18 cellular contexts compared by ENCODE assay signal in the genomic region with DNA sequence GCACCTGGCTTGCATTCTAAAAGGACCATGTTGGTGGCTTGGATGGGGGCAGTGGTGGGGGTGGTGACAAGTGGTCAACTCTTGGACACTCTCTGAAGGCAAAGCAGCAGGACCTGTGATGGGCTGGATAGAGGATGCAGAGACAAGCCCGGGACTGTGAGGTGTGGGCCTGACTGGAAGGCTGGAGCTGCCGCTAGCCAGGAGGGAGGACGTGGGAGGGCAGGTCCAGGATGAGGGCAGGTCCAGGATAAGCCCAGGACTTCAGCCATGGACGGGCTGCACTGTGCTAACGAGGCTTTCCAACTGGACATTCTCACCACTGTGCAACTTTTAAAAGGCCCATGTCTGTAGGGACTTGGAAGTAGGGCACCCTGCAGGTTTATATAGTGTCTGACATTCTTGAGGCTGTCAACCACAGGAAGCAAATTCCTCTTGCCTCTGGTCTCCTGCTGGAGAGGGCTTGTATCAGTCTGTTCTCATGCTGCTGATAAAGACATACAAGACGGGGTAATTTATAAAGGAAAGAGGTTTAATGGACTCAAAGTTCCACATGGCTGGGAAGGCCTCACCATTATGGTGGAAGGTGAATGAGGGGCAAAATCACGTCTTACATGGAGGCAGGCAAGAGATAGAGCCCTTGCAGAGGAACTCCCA. TPM values are rescaled to one million over a fixed set of nuclear protein-coding genes. Genes with fewer than 3 reads are reported as not detected.
A peak's percentile ranks its signal among the peaks of the same experiment; 100 is the strongest.
DNase-seq lines count a peak whose midpoint lies in the region; ATAC-seq and TF ChIP-seq lines count a peak whose summit lies in the region.
"Had no signal": no experiment of that assay in that cellular context is flagged by ENCODE, and none has a peak within 500 bp of the region (broad histone marks: within the 10 kb centered on the region; RNA-seq: fewer than 3 reads in every experiment).

No MANE protein-coding gene starts in this region.

- H3K4me3 ChIP-seq in H7 (ENCODE audit: insufficient read depth, low read depth, low read length) (no peak overlapping the region), PC-3 (ENCODE audit: low read length) (no peak overlapping the region), fibroblast of the aortic adventitia (ENCODE audit: low read depth, low read length) (no peak overlapping the region), osteoblast (ENCODE audit: insufficient read depth, low read length) (no peak overlapping the region)
- H3K4me3 ChIP-seq: transverse colon had no signal

- H3F3A ChIP-seq in PC-3 (ENCODE audit: low read length, unreplicated experiment): no peaks in the 10 kb centered on the region

- H3K79me2 ChIP-seq in PC-3 (ENCODE audit: low read length): no peaks in the 10 kb centered on the region
- no peaks in the 10 kb centered on the region for H3K79me2 ChIP-seq in osteoblast (ENCODE audit: insufficient read depth, low read length)
- H3K79me2 ChIP-seq: parathyroid adenoma had no signal

- H3K4me1 ChIP-seq in PC-3 (ENCODE audit: insufficient read depth, low read length) (no peaks in the 10 kb centered on the region), osteoblast (ENCODE audit: insufficient read depth, low read length) (no peaks in the 10 kb centered on the region)
- H3K4me1 ChIP-seq: parathyroid adenoma, transverse colon had no signal

- H3K36me3 ChIP-seq in H7 (replicated peaks; ENCODE audit: control insufficient read depth, insufficient read depth, low read length): peaks cover 4% of the 10 kb centered on the region; the same call in 1 of the 2 replicates
- no peaks in the 10 kb centered on the region; the same call in 1 of the 2 replicates for H3K36me3 ChIP-seq in PC-3 (ENCODE audit: low read depth, low read length)
- peaks cover 15% of the 10 kb centered on the region for H3K36me3 ChIP-seq in osteoblast (ENCODE audit: insufficient read depth, low read length)
- H3K36me3 ChIP-seq: transverse colon had no signal

- DNase-seq in H7: peak; percentile 59
- no peak for DNase-seq in PC-3
- DNase-seq in fibroblast of the aortic adventitia (ENCODE audit: low read depth): peak; percentile 12
- DNase-seq in osteoblast (ENCODE audit: insufficient read length, low spot score, missing footprints): peak; percentile 46
- DNase-seq: activated CD4-positive, alpha-beta T cell treated with anti-CD3 and anti-CD28 coated beads for 4 hours; activated effector memory CD4-positive, alpha-beta T cell treated with Interleukin-2 at 50 U/mL for 16 hours; activated naive CD8-positive, alpha-beta T cell treated with anti-CD3 and anti-CD28 coated beads, Interleukin-2, amount 50 U/mL, for 24 hours; KG1; NCI-H187 treated with DMSO at 0.1 percent for 48 hours; NCI-H446 treated with DMSO at 0.1 percent for 48 hours; NK-92 treated with Interleukin-12 subunit alpha and Interleukin-12 subunit beta, amount 100 ng/mL, for 24 hours; stimulated activated CD4-positive, alpha-beta T cell treated with anti-CD3 and anti-CD28 coated beads, Interleukin-1b, Interleukin-23, amount 100 ng/mL, for 48 hours; transverse colon had no signal

- BruUV-seq in PC-3 (replicated peaks; lab: Mats Ljungman, UMichigan): no TSS peak

- H3K27me3 ChIP-seq in H7 (ENCODE audit: control insufficient read depth, insufficient read depth, low read length) (no peaks in the 10 kb centered on the region), PC-3 (ENCODE audit: low read length) (no peaks in the 10 kb centered on the region), osteoblast (ENCODE audit: insufficient read depth, low read length) (peaks cover 3% of the 10 kb centered on the region)

- no peak overlapping the region for H3K4me2 ChIP-seq in PC-3 (ENCODE audit: low read length)
- no peak overlapping the region for H3K4me2 ChIP-seq in osteoblast (ENCODE audit: insufficient read depth, low read length)

- TF ChIP-seq CTCF in PC-3 (conservative IDR thresholded peaks at IDR 0.05; ENCODE audit: low read depth, low read length) (no peak), fibroblast of the aortic adventitia (IDR thresholded peaks at IDR 0.05; ENCODE audit: insufficient read depth, low read length) (no peak), osteoblast (IDR thresholded peaks at IDR 0.05; ENCODE audit: extremely low read depth, low read depth, low read length) (no peak)

- H4K20me1 ChIP-seq in PC-3 (ENCODE audit: low read length) (no peaks in the 10 kb centered on the region), osteoblast (ENCODE audit: insufficient read depth, low read length) (peaks cover 5% of the 10 kb centered on the region)

- no peak overlapping the region for H3K27ac ChIP-seq in PC-3 (ENCODE audit: low read length)
- H3K27ac ChIP-seq in osteoblast (ENCODE audit: low read depth, low read length): no peak overlapping the region
- H3K27ac ChIP-seq: parathyroid adenoma, transverse colon had no signal

- H3K9me2 ChIP-seq in PC-3 (replicated peaks; ENCODE audit: low read length): no peaks in the 10 kb centered on the region

- CTCF ChIA-PET in PC-3 (lab: Charles Lee): no interaction called here

- no peaks in the 10 kb centered on the region for H3K9me3 ChIP-seq in PC-3 (ENCODE audit: low read length)
- no peaks in the 10 kb centered on the region for H3K9me3 ChIP-seq in osteoblast (ENCODE audit: low read depth, low read length)
- H3K9me3 ChIP-seq: transverse colon had no signal

- H2AFZ ChIP-seq in PC-3 (ENCODE audit: low read length) (no peak overlapping the region), osteoblast (ENCODE audit: low read length) (no peak overlapping the region)
- H2AFZ ChIP-seq: parathyroid adenoma had no signal

- intact Hi-C loops in PC-3 (cut with micrococcal nuclease): no loop called here

- no peak overlapping the region for H3K9ac ChIP-seq in PC-3 (ENCODE audit: low read length)
- H3K9ac ChIP-seq: parathyroid adenoma had no signal

- POLR2A ChIA-PET in PC-3 (lab: Charles Lee; ENCODE audit: unreplicated experiment): no interaction called here

- peak; percentile 22; the same call in 1 of the 2 replicates for ATAC-seq in PC-3
- ATAC-seq in HG03469 (IDR thresholded peaks at IDR 0.05; ENCODE audit: unreplicated experiment): no peak
- no peak for ATAC-seq in HG02938 (IDR thresholded peaks at IDR 0.05; ENCODE audit: unreplicated experiment)
- no peak for ATAC-seq in HG03460 (IDR thresholded peaks at IDR 0.05; ENCODE audit: unreplicated experiment)
- ATAC-seq: activated naive CD8-positive, alpha-beta T cell treated with anti-CD3 and anti-CD28 coated beads, Interleukin-2, amount 50 U/mL, for 24 hours had no signal

RNA-seq across cellular contexts. Expression of a gene that starts 8.3 kb away (rescaled TPM):
- total RNA-seq in H7 (2014; rRNA removed; shearing (Covaris generic)): 0.28 and 1.5 TPM in 2 replicates
- total RNA-seq in PC-3 (2014; rRNA removed) (not detected in 2 replicates), fibroblast of the aortic adventitia (ENCODE audit: low replicate concordance) (0.36 TPM in 1 of 2 replicates, not detected in the other), osteoblast (under 0.01 TPM in 1 of 2 replicates, not detected in the other)
- total RNA-seq: glomerular endothelial cell had no signal

RNA-seq across cellular contexts. Expression of a gene that starts 17.7 kb away (rescaled TPM):
- total RNA-seq in H7 (2014; rRNA removed; shearing (Covaris generic)): 162 and 166 TPM in 2 replicates
- total RNA-seq in PC-3 (2014; rRNA removed) (73.5 and 76.7 TPM in 2 replicates), fibroblast of the aortic adventitia (ENCODE audit: low replicate concordance) (15.0 and 49.4 TPM in 2 replicates), osteoblast (47.7 and 56.5 TPM in 2 replicates)

RNA-seq across cellular contexts. Expression of a gene that starts 52.1 kb away (rescaled TPM):
- 18.9 and 19.5 TPM in 2 replicates for total RNA-seq in H7 (2014; rRNA removed; shearing (Covaris generic))
- total RNA-seq in PC-3 (2014; rRNA removed): 13.2 and 24.8 TPM in 2 replicates
- 42.9 and 55.4 TPM in 2 replicates for total RNA-seq in fibroblast of the aortic adventitia (ENCODE audit: low replicate concordance)
- 32.6 and 34.5 TPM in 2 replicates for total RNA-seq in osteoblast

RNA-seq across cellular contexts. Expression of a gene that starts 52.3 kb away (rescaled TPM):
- total RNA-seq in H7 (2014; rRNA removed; shearing (Covaris generic)): 14.0 and 22.9 TPM in 2 replicates
- 6.1 and 12.9 TPM in 2 replicates for total RNA-seq in PC-3 (2014; rRNA removed)
- 12.6 and 47.8 TPM in 2 replicates for total RNA-seq in fibroblast of the aortic adventitia (ENCODE audit: low replicate concordance)
- 21.0 and 22.4 TPM in 2 replicates for total RNA-seq in osteoblast
